In genomic region chr3:48507256-48508061, GRCh38 we compare ENCODE assay signal across 8 cellular contexts. TPM values are rescaled to one million over a fixed set of nuclear protein-coding genes. Genes with fewer than 3 reads are reported as not detected.
DNase-seq lines count a peak whose midpoint lies in the region; ATAC-seq and TF ChIP-seq lines count a peak whose summit lies in the region.

No MANE protein-coding gene starts in this region.

- peaks cover 6 to 21% (median 13%) of the 10 kb centered on the region in 4 donors for H3K4me1 ChIP-seq in transverse colon

- no peaks in the 10 kb centered on the region for H3K9me3 Mint-ChIP-seq in neural crest cell

- no peaks in the 10 kb centered on the region for H3K9me3 ChIP-seq in transverse colon

- no peak overlapping the region for H3K27ac Mint-ChIP-seq in neural crest cell (ENCODE audit: unreplicated experiment)

- 27 to 40% methylated on average over 5 to 10 of the region's 10 CpGs for WGBS in transverse colon (ENCODE audit: low coverage in 1 of 2), 2 donors

- H3K27ac ChIP-seq in transverse colon, result no peak overlapping the region

- peaks cover 12% of the 10 kb centered on the region for H3K4me1 Mint-ChIP-seq in neural crest cell

- H3K36me3 ChIP-seq in transverse colon, result no peaks in the 10 kb centered on the region

- intact Hi-C loops in transverse colon (cut with DNase I; ENCODE audit: low total_unique reads), result no loop called here

- no peaks in the 10 kb centered on the region for H3K27me3 Mint-ChIP-seq in neural crest cell (ENCODE audit: low read depth)

- DNase-seq in COLO668 (lab: John Stamatoyannopoulos, UW; ENCODE audit: unreplicated experiment) (peak; percentile 65), NOMO-1 (lab: John Stamatoyannopoulos, UW; ENCODE audit: unreplicated experiment in 2 of 2) (peak; percentile 56 to 65), epithelial cell of proximal tubule (ENCODE audit: low read depth) (peak; percentile 18), neural crest cell (ENCODE audit: low read depth, low spot score) (peak; percentile 23), transverse colon (peak; percentile 67)
- DNase-seq in activated CD8-positive, alpha-beta memory T cell treated with anti-CD3 and anti-CD28 coated beads for 48 hours (ENCODE audit: low read depth in 2 of 3, low spot score in 2 of 3), result peak in 2 of 3 experiments; percentile 36

- H3K36me3 Mint-ChIP-seq in neural crest cell (ENCODE audit: low read depth), result no peaks in the 10 kb centered on the region

- TF ChIP-seq EP300 in transverse colon (IDR thresholded peaks at IDR 0.05; ENCODE audit: low read depth), result no peak

- H3K4me3 ChIP-seq in epithelial cell of proximal tubule (ENCODE audit: low read depth, low read length), result no peak overlapping the region
- H3K4me3 ChIP-seq in transverse colon, result no peak overlapping the region

- TF ChIP-seq CTCF in epithelial cell of proximal tubule (conservative IDR thresholded peaks at IDR 0.05; ENCODE audit: low read depth, low read length), result peak; percentile 62
- peak; percentile 69 for TF ChIP-seq CTCF in neural crest cell (conservative IDR thresholded peaks at IDR 0.05)
- peak; percentile 30 to 51 (median 38) for TF ChIP-seq CTCF in transverse colon (IDR thresholded peaks at IDR 0.05)

- H3K4me3 Mint-ChIP-seq in neural crest cell, result peak overlapping the region; percentile 21

- ATAC-seq in GM21737 (IDR thresholded peaks at IDR 0.05; ENCODE audit: unreplicated experiment) (peak; percentile 55), HG03520 (IDR thresholded peaks at IDR 0.05; ENCODE audit: unreplicated experiment) (no peak)

- H3K27me3 ChIP-seq in transverse colon, result no peaks in the 10 kb centered on the region

- in situ Hi-C loops in transverse colon (cut with MboI; ENCODE audit: low pct_ligation_motif_present in 1 of 4, low pct_unique_long_range_greater_than_20kb in 1 of 4, low sequenced_read_pairs in 3 of 4), result no loop called here

- TF ChIP-seq POLR2A in transverse colon (IDR thresholded peaks at IDR 0.05), result no peak

RNA-seq across cellular contexts. Expression of gene SHISA5, which starts 3.5 kb away (rescaled TPM):
- total RNA-seq in epithelial cell of proximal tubule (188 and 209 TPM in 2 replicates), neural crest cell (117 and 124 TPM in 2 replicates), transverse colon (10 to 100 TPM; 72.9 to 89.4 (median 80.8) TPM)

RNA-seq across cellular contexts. Expression of gene PFKFB4, which starts 49.1 kb away (rescaled TPM):
- total RNA-seq in epithelial cell of proximal tubule, result 8.8 and 19.3 TPM in 2 replicates
- 19.2 and 20.4 TPM in 2 replicates for total RNA-seq in neural crest cell
- total RNA-seq in transverse colon, result 1 to 10 TPM in 3 of 4 donors, under 1 TPM in 1; 0.37 to 7.9 (median 6.7) TPM

RNA-seq across cellular contexts. Expression of gene UCN2, which starts 56.1 kb away (rescaled TPM):
- 4.8 and 6.6 TPM in 2 replicates for total RNA-seq in epithelial cell of proximal tubule
- 1.3 TPM in 2 replicates for total RNA-seq in neural crest cell
- total RNA-seq in transverse colon, result not detected
